1 cellular context compared by ENCODE assay signal in genomic region chr11:110447897-110448522, GRCh38.
TF ChIP-seq lines count a peak whose summit lies in the region.

No MANE protein-coding gene starts in this region.

TF ChIP-seq in K562, 482 proteins besides CTCF, POLR2A, EP300 and RAD21:
- TF ChIP-seq SMC3 (conservative IDR thresholded peaks at IDR 0.05; ENCODE audit: insufficient read depth, low read depth, low read length) (0 out of 2 replicates have a peak, but pooled peaks have one; percentile 13), ATF6 (CRISPR knock-in tag; IDR thresholded peaks at IDR 0.05) (no peak)
